Comparison of ENCODE assay signal across 8 cellular contexts in the genomic region with DNA sequence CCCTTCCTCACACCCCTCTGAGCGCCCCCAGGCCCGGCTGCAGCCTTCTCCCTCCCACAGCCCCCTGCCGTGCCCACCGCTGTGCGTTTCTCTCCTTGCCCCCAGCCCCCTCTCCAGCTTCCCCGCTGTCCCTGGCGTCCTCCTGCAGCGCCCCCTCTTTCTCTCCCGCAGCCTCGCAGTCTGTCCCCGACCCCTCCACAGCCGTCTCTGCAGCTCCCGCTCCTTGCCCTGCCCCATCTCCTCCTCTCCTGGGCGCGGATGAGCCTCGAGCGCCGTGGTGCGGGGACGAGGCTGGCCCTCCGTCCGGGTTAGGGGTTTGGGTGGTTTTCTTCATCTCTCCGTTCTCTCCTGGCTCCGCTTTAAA. TPM values are rescaled to one million over a fixed set of nuclear protein-coding genes. Genes with fewer than 3 reads are reported as not detected.
DNase-seq lines count a peak whose midpoint lies in the region; ATAC-seq and TF ChIP-seq lines count a peak whose summit lies in the region.

No MANE protein-coding gene starts in this region.

- DNase-seq in A673 (ENCODE audit: low spot score) (peak; percentile 40), GM10266 (ENCODE audit: extremely low spot score) (peak; percentile 53), UCSD-AML1 (lab: John Stamatoyannopoulos, UW; ENCODE audit: unreplicated experiment) (peak; percentile 39), fibroblast of villous mesenchyme (ENCODE audit: low read depth) (no peak), AG08395 (ENCODE audit: low spot score) (no peak), NCI-H446 treated with DMSO at 0.1 percent for 48 hours (lab: John Stamatoyannopoulos, UW) (no peak)

- H3K4me1 ChIP-seq in A673 (ENCODE audit: insufficient read depth, low read length, poor library complexity, severe bottlenecking), result peaks cover 8% of the 10 kb centered on the region
- H3K4me1 ChIP-seq in skeletal muscle tissue (ENCODE audit: control insufficient read depth in 3 of 3, insufficient read depth in 3 of 3, low read length in 3 of 3), result peaks cover 20 to 27% (median 23%) of the 10 kb centered on the region in 3 donors

- POLR2A ChIA-PET in A673 (lab: Charles Lee; ENCODE audit: low non-redundant PET), result no interaction called here

- no peaks in the 10 kb centered on the region for H3K9me3 ChIP-seq in A673 (ENCODE audit: low read depth, low read length, poor library complexity, severe bottlenecking)
- H3K9me3 ChIP-seq in skeletal muscle tissue (ENCODE audit: control insufficient read depth in 3 of 3, low read length in 3 of 3), result no peaks in the 10 kb centered on the region

- intact Hi-C loops in A673 (cut with micrococcal nuclease; ENCODE audit: unreplicated experiment), result no loop called here

- H3K9ac ChIP-seq in skeletal muscle tissue (ENCODE audit: low read depth in 1 of 3, low read length in 3 of 3), result peak overlapping the region; percentile 88 to 96 (median 91)

- CTCF ChIA-PET in A673 (lab: Charles Lee), result no interaction called here

- BruUV-seq in A673 (replicated peaks; lab: Mats Ljungman, UMichigan), result no TSS peak

- peak overlapping the region; percentile 89 for H3K27ac ChIP-seq in A673 (ENCODE audit: low read depth, low read length, poor library complexity, severe bottlenecking)
- H3K27ac ChIP-seq in skeletal muscle tissue (ENCODE audit: low read depth, low read length), result no peak overlapping the region

- TF ChIP-seq CTCF in A673 (conservative IDR thresholded peaks at IDR 0.05; ENCODE audit: low read depth, low read length) (peak; percentile 49), GM10266 (IDR thresholded peaks at IDR 0.05; ENCODE audit: control insufficient read depth, insufficient read depth, low read depth, missing control alignments) (peak; percentile 44), fibroblast of villous mesenchyme (IDR thresholded peaks at IDR 0.05; ENCODE audit: insufficient read depth, low read depth, low read length) (peak; percentile 22)

- H3K27me3 ChIP-seq in A673 (replicated peaks; ENCODE audit: insufficient read depth, low read depth, low read length, poor library complexity) (no peaks in the 10 kb centered on the region), skeletal muscle tissue (ENCODE audit: control insufficient read depth in 3 of 3, insufficient read depth in 3 of 3, low read length in 3 of 3) (peaks cover 0 to 14% (median 8%) of the 10 kb centered on the region in 3 donors)

- H3K36me3 ChIP-seq in A673 (ENCODE audit: insufficient read depth, low read length, poor library complexity, severe bottlenecking) (peaks cover 15% of the 10 kb centered on the region), skeletal muscle tissue (ENCODE audit: control insufficient read depth in 3 of 3, insufficient read depth in 3 of 3, low read length in 3 of 3) (peaks cover 6 to 14% (median 8%) of the 10 kb centered on the region in 3 donors)

- H3K4me3 ChIP-seq in A673 (ENCODE audit: low read depth, low read length, poor library complexity, severe bottlenecking), result peak overlapping the region; percentile 74
- H3K4me3 ChIP-seq in fibroblast of villous mesenchyme (ENCODE audit: low read depth, low read length), result peak overlapping the region; percentile 77
- H3K4me3 ChIP-seq in skeletal muscle tissue (ENCODE audit: low read length in 3 of 3), result peak overlapping the region; percentile 74 to 86 (median 86)

- no peak for ATAC-seq in HG03457 (IDR thresholded peaks at IDR 0.05; ENCODE audit: unreplicated experiment)

RNA-seq across cellular contexts. Expression of gene KMT5C, which starts 1.1 kb away (rescaled TPM):
- total RNA-seq in A673 (2021) (19.7 and 24.1 TPM in 2 replicates), fibroblast of villous mesenchyme (6.9 and 8.7 TPM in 2 replicates), skeletal muscle tissue (8.9 TPM)

RNA-seq across cellular contexts. Expression of gene COX6B2, which starts 13.8 kb away (rescaled TPM):
- total RNA-seq in A673 (2021) (0.48 TPM in 1 of 2 replicates, not detected in the other), fibroblast of villous mesenchyme (under 0.01 TPM in 1 of 2 replicates, not detected in the other), skeletal muscle tissue (not detected)

RNA-seq across cellular contexts. Expression of gene TMEM150B, which starts 15.6 kb away (rescaled TPM):
- total RNA-seq in A673 (2021), result not detected in 2 replicates
- total RNA-seq in fibroblast of villous mesenchyme, result not detected in 2 replicates
- total RNA-seq in skeletal muscle tissue, result 0.52 TPM

RNA-seq across cellular contexts. Expression of gene GARIN5B, which starts 22.3 kb away (rescaled TPM):
- not detected in 2 replicates for total RNA-seq in A673 (2021)
- not detected in 2 replicates for total RNA-seq in fibroblast of villous mesenchyme
- total RNA-seq in skeletal muscle tissue, result not detected

RNA-seq across cellular contexts. Expression of gene IL11, which starts 29.5 kb away (rescaled TPM):
- total RNA-seq in A673 (2021), result 0.42 and 0.47 TPM in 2 replicates
- 3.0 and 5.2 TPM in 2 replicates for total RNA-seq in fibroblast of villous mesenchyme
- total RNA-seq in skeletal muscle tissue, result not detected

Comparison
In these comparisons a context has a peak if more than half of its experiments do, and no peak if none do; other contexts are left out.
1. DNase-seq: peak in A673 (single experiment), GM10266 (single experiment) and UCSD-AML1 (single experiment); none in fibroblast of villous mesenchyme (single experiment), AG08395 (single experiment) and NCI-H446 treated with DMSO at 0.1 percent for 48 hours (single experiment).
2. Peak in every context shown above with its lines, with median percentiles within 50 percentile points of each other: H3K4me3 ChIP-seq and CTCF ChIP-seq.